8 cellular contexts compared by ENCODE assay signal in the genomic region with DNA sequence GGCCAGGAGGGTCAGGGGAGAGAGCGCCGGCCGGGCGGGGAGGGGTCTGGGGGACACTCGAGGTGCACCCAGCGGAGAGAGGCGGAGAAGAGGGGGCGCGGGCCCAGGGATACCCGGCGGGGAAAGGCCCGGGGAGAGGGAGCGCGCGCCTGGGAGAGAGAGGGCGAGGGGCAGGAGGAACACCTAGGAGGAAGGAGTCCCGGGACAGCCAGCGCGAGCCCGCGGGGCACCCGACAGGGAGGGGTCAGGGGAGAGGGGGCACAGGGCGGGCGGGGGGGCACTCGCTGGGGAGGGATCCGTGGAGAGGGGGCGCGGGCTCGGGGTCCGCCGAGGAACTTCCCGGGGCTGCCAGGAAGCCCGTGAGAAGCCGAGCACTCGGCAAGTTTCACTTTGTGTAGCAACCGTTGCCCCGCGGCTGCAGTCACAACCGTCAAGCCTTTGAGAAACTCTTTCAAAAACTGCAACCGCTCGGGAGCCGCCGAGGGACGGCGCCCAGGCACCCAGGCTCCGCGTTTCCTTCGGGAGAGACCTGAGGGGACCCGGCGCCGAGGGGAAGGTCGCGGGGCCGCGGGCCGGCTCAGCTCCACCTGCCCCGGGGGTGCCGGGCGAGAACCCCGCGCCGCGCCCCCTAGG. TPM values are rescaled to one million over a fixed set of nuclear protein-coding genes. Genes with fewer than 3 reads are reported as not detected.
DNase-seq lines count a peak whose midpoint lies in the region; ATAC-seq and TF ChIP-seq lines count a peak whose summit lies in the region.

No MANE protein-coding gene starts in this region.

- peak overlapping the region; percentile 85 for H3K23ac ChIP-seq in neuronal stem cell (ENCODE audit: low read depth, low read length, poor library complexity)

- peak overlapping the region; percentile 82 for H3K14ac ChIP-seq in neuronal stem cell (ENCODE audit: low read length)

- no peak overlapping the region for H3K4ac ChIP-seq in neuronal stem cell (ENCODE audit: low read length)

- H4K91ac ChIP-seq in neuronal stem cell (ENCODE audit: low read depth, low read length, poor library complexity), result no peak overlapping the region

- peaks cover 0 to 41% (median 30%) of the 10 kb centered on the region in 11 experiments; a peak in 16 of 22 replicates for H3K36me3 ChIP-seq in BLaER1 treated with 17β-estradiol and CSF1 and Interleukin-3, amounts not matched to agents 10 nM and 100 nM
- peaks cover 4 to 27% of the 10 kb centered on the region in 2 donors for H3K36me3 ChIP-seq in neuronal stem cell (replicated peaks in 1 of 2; ENCODE audit: control insufficient read depth in 2 of 2, insufficient read depth in 2 of 2, low read length in 2 of 2)
- no peaks in the 10 kb centered on the region for H3K36me3 ChIP-seq in tibial artery

- no peak for TF ChIP-seq CTCF in foreskin keratinocyte (conservative IDR thresholded peaks at IDR 0.05)
- TF ChIP-seq CTCF in tibial artery (IDR thresholded peaks at IDR 0.05), result no peak

- H3K4me1 ChIP-seq in BLaER1 treated with 17β-estradiol and CSF1 and Interleukin-3, amounts not matched to agents 10 nM and 100 nM, result peaks cover 32 to 44% (median 38%) of the 10 kb centered on the region in 10 experiments
- H3K4me1 ChIP-seq in foreskin keratinocyte (peaks cover 23% of the 10 kb centered on the region), neuronal stem cell (ENCODE audit: control insufficient read depth in 2 of 2, insufficient read depth in 1 of 2, low read depth in 1 of 2, low read length in 2 of 2) (peaks cover 7 to 20% of the 10 kb centered on the region in 2 donors), tibial artery (peaks cover 0 to 36% (median 21%) of the 10 kb centered on the region in 4 donors)

- H4K8ac ChIP-seq in neuronal stem cell (ENCODE audit: low read depth, low read length), result no peak overlapping the region

- peaks cover 6% of the 10 kb centered on the region for H3K79me1 ChIP-seq in neuronal stem cell (ENCODE audit: low read depth, low read length)

- H4K20me1 ChIP-seq in BLaER1 treated with 17β-estradiol and CSF1 and Interleukin-3, amounts not matched to agents 10 nM and 100 nM, result peaks cover 32 to 43% (median 43%) of the 10 kb centered on the region in 11 experiments; a peak in 21 of 22 replicates

- H2BK120ac ChIP-seq in neuronal stem cell (ENCODE audit: low read depth, low read length), result no peak overlapping the region

- intact Hi-C loops in tibial artery (cut with DNase I; ENCODE audit: low total_unique reads), result no loop called here

- peak overlapping the region; percentile 37 for H2BK15ac ChIP-seq in neuronal stem cell (ENCODE audit: low read length)

- peaks cover 0 to 9% (median 5%) of the 10 kb centered on the region in 11 experiments; a peak in 5 of 22 replicates for H3K9me3 ChIP-seq in BLaER1 treated with 17β-estradiol and CSF1 and Interleukin-3, amounts not matched to agents 10 nM and 100 nM (replicated peaks in 1 of 11)
- H3K9me3 ChIP-seq in neuronal stem cell (replicated peaks in 1 of 2; ENCODE audit: control insufficient read depth in 2 of 2, insufficient read depth in 1 of 2, low read depth in 1 of 2, low read length in 2 of 2) (no peaks in the 10 kb centered on the region), tibial artery (no peaks in the 10 kb centered on the region)

- no peak overlapping the region for H2AK5ac ChIP-seq in neuronal stem cell (ENCODE audit: low read depth, low read length)

- no peak overlapping the region for H2BK12ac ChIP-seq in neuronal stem cell (ENCODE audit: low read length)

- DNase-seq in RPMI7951 (ENCODE audit: low read depth) (peak; percentile 77), foreskin keratinocyte (no peak), neuronal stem cell (ENCODE audit: low spot score) (peak; percentile 56), tibial artery (peak; percentile 48 to 76)
- DNase-seq in activated effector memory CD4-positive, alpha-beta T cell treated with anti-CD3 and anti-CD28 coated beads, Interleukin-2, amount 50 U/mL, for 16 hours, result peak; percentile 89

- H3K9ac ChIP-seq in BLaER1 treated with 17β-estradiol and CSF1 and Interleukin-3, amounts not matched to agents 10 nM and 100 nM, result peak overlapping the region; percentile 89 to 97 (median 93)
- peak overlapping the region; percentile 81 for H3K9ac ChIP-seq in neuronal stem cell (ENCODE audit: low read depth, low read length, poor library complexity)

- WGBS in neuronal stem cell (ENCODE audit: extremely low coverage in 2 of 2, insufficient read length in 2 of 2, insufficient replicate concordance in 1 of 2), 2 donors, result no CpG with 5 or more reads among the region's 63 CpGs

- no peaks in the 10 kb centered on the region for H3K27me3 ChIP-seq in BLaER1 treated with 17β-estradiol and CSF1 and Interleukin-3, amounts not matched to agents 10 nM and 100 nM
- H3K27me3 ChIP-seq in foreskin keratinocyte, result no peaks in the 10 kb centered on the region
- H3K27me3 ChIP-seq in neuronal stem cell (ENCODE audit: control insufficient read depth in 3 of 3, insufficient read depth in 3 of 3, low read depth in 1 of 3, low read length in 3 of 3), result no peaks in the 10 kb centered on the region
- H3K27me3 ChIP-seq in tibial artery, result no peaks in the 10 kb centered on the region

- H3K27ac ChIP-seq in BLaER1 treated with 17β-estradiol and CSF1 and Interleukin-3, amounts not matched to agents 10 nM and 100 nM, result peak overlapping the region; percentile 69 to 95 (median 91)
- peak overlapping the region; percentile 85 for H3K27ac ChIP-seq in foreskin keratinocyte
- H3K27ac ChIP-seq in neuronal stem cell (replicated peaks; ENCODE audit: low read length), result peak overlapping the region; percentile 61
- H3K27ac ChIP-seq in tibial artery, result peak overlapping the region; percentile 96 to 99

- peak overlapping the region; percentile 66 to 97 (median 92); a peak in 20 of 22 replicates for H3K4me2 ChIP-seq in BLaER1 treated with 17β-estradiol and CSF1 and Interleukin-3, amounts not matched to agents 10 nM and 100 nM
- H3K4me2 ChIP-seq in neuronal stem cell (ENCODE audit: insufficient read depth, low read length, poor library complexity, severe bottlenecking), result peak overlapping the region; percentile 67

- peak overlapping the region; percentile 72 to 92 (median 88) for H3K4me3 ChIP-seq in BLaER1 treated with 17β-estradiol and CSF1 and Interleukin-3, amounts not matched to agents 10 nM and 100 nM
- peak overlapping the region; percentile 84 to 95 for H3K4me3 ChIP-seq in neuronal stem cell (ENCODE audit: low read length in 2 of 2)
- H3K4me3 ChIP-seq in tibial artery, result peak overlapping the region; percentile 79 to 100

- peak overlapping the region; percentile 93 for H3K18ac ChIP-seq in neuronal stem cell (ENCODE audit: low read length)

- H2AFZ ChIP-seq in neuronal stem cell (ENCODE audit: low read length), result peak overlapping the region; percentile 97

- H2BK5ac ChIP-seq in neuronal stem cell (ENCODE audit: low read length), result peak overlapping the region; percentile 53

- peak; percentile 29 for ATAC-seq in GM19324 (IDR thresholded peaks at IDR 0.05; ENCODE audit: low FRiP score, unreplicated experiment)
- ATAC-seq in HG03378 (IDR thresholded peaks at IDR 0.05; ENCODE audit: unreplicated experiment), result peak; percentile 29
- peak; percentile 67 for ATAC-seq in foreskin keratinocyte

RNA-seq across cellular contexts. Expression of a gene that starts 0.5 kb away (rescaled TPM):
- total RNA-seq in RPMI7951 (2014; rRNA removed; shearing (Covaris generic)), result 95.6 and 104 TPM in 2 replicates
- total RNA-seq in foreskin keratinocyte, result 169 and 218 TPM in 2 replicates
- 100 and 126 TPM in 2 replicates for polyA plus RNA-seq in foreskin keratinocyte
- polyA plus RNA-seq in neuronal stem cell (2013, experiment 1 of 2), result 32.4 TPM
- 32.9 TPM for polyA plus RNA-seq in neuronal stem cell (2013, experiment 2 of 2)

Comparison
In these comparisons a context has a peak if more than half of its experiments do, and no peak if none do; other contexts are left out.
1. DNase-seq: peak in RPMI7951 (single experiment), activated effector memory CD4-positive, alpha-beta T cell treated with anti-CD3 and anti-CD28 coated beads, Interleukin-2, amount 50 U/mL, for 16 hours (single experiment), neuronal stem cell (single experiment) and tibial artery (2 of 2); none in foreskin keratinocyte (0 of 2).
2. Peak in every context shown above with its lines, with median percentiles within 50 percentile points of each other: H3K27ac ChIP-seq, H3K4me3 ChIP-seq and ATAC-seq.